1 cellular context compared by ENCODE assay signal in the genomic region with DNA sequence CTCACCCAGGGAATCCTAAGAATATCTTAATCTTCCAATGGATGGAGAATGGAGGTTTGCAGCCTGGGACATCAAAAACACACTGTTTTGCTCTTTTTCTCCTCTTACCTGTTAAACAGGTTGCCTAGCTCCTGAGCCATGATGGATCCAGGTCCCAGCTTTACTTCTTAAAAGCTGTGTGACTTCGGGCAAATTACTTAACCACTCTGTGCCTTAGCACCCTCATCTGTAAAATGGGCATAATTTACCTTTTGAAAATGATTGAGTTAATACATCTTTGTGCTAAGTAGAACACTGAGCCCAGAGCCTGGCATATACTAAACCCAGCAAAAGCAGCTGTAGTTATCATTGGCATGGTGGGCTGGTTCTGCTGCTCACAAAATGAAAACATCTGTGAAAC.
TF ChIP-seq lines count a peak whose summit lies in the region.

No MANE protein-coding gene starts in this region.

TF ChIP-seq in GM12878, 131 proteins besides CTCF, POLR2A, EP300 and RAD21:
- TF ChIP-seq NFXL1 (IDR thresholded peaks at IDR 0.05; ENCODE audit: borderline replicate concordance) (0 out of 2 replicates have a peak, but pooled peaks have one; percentile 39), ZNF217 (IDR thresholded peaks at IDR 0.05) (peak; percentile 70; the same call in 1 of the 2 replicates), SMARCA5 (IDR thresholded peaks at IDR 0.05) (peak; percentile 50; the same call in 1 of the 2 replicates)
- TF ChIP-seq, protein P1, sequence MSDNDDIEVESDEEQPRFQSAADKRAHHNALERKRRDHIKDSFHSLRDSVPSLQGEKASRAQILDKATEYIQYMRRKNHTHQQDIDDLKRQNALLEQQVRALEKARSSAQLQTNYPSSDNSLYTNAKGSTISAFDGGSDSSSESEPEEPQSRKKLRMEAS (IDR thresholded peaks at IDR 0.05; ENCODE audit: low read depth, low read length): no peak
TF ChIP-seq in GM12878: peak in this region for 3.
